Comparison of ENCODE assay signal across 16 cellular contexts in genomic region chr9:114607671-114608524, GRCh38. TPM values are rescaled to one million over a fixed set of nuclear protein-coding genes. Genes with fewer than 3 reads are reported as not detected.
DNase-seq lines count a peak whose midpoint lies in the region; ATAC-seq and TF ChIP-seq lines count a peak whose summit lies in the region.
"Had no signal": no experiment of that assay in that cellular context is flagged by ENCODE, and none has a peak within 500 bp of the region (broad histone marks: within the 10 kb centered on the region; RNA-seq: fewer than 3 reads in every experiment).

No MANE protein-coding gene starts in this region.

- no peak overlapping the region for H3K4me3 ChIP-seq in left lung
- H3K4me3 ChIP-seq: SJSA1, smooth muscle cell had no signal

- H3K27me3 Mint-ChIP-seq in natural killer cell (ENCODE audit: low read depth in 2 of 2) (no peaks in the 10 kb centered on the region), T-cell (no peaks in the 10 kb centered on the region)
- H3K27me3 Mint-ChIP-seq in natural killer cell treated with Interleukin-12 subunit alpha and Interleukin-12 subunit beta and Interleukin-15 and Interleukin-18, amount 100 ng/mL, for 72 hours = no peaks in the 10 kb centered on the region

- no peak overlapping the region for H3K27ac Mint-ChIP-seq in natural killer cell
- H3K27ac Mint-ChIP-seq in natural killer cell treated with Interleukin-12 subunit alpha and Interleukin-12 subunit beta and Interleukin-15 and Interleukin-18, amount 100 ng/mL, for 72 hours = no peak overlapping the region
- peak overlapping the region; percentile 48 for H3K27ac Mint-ChIP-seq in T-cell
- H3K27ac Mint-ChIP-seq: activated CD8-positive, alpha-beta T cell treated with anti-CD3 and anti-CD28 coated beads, Interleukin-2, amount 10 ng/mL, durations not matched to agents 7 days and 5 days had no signal

- peak overlapping the region; percentile 28 for H3K4me3 Mint-ChIP-seq in natural killer cell
- no peak overlapping the region for H3K4me3 Mint-ChIP-seq in natural killer cell treated with Interleukin-12 subunit alpha and Interleukin-12 subunit beta and Interleukin-15 and Interleukin-18, amount 100 ng/mL, for 72 hours
- H3K4me3 Mint-ChIP-seq in T-cell = no peak overlapping the region
- H3K4me3 Mint-ChIP-seq: activated CD8-positive, alpha-beta T cell treated with anti-CD3 and anti-CD28 coated beads, Interleukin-2, amount 10 ng/mL, durations not matched to agents 7 days and 5 days had no signal

- ATAC-seq in natural killer cell = no peak
- ATAC-seq in natural killer cell treated with Interleukin-12 subunit alpha and Interleukin-12 subunit beta and Interleukin-15 and Interleukin-18, amount 100 ng/mL, for 72 hours = no peak
- peak; percentile 49 for ATAC-seq in HG02852 (IDR thresholded peaks at IDR 0.05; ENCODE audit: unreplicated experiment)
- no peak for ATAC-seq in T-cell (replicated peaks in 1 of 4)
- no peak for ATAC-seq in omental fat pad (ENCODE audit: low FRiP score)
- no peak for ATAC-seq in left lung
- no peak for ATAC-seq in stimulated activated naive CD8-positive, alpha-beta T cell treated with anti-CD3 and anti-CD28 coated beads, Interleukin-15, Interleukin-2, amounts not matched to agents 100 U/mL and 50 U/mL, for 24 hours
- ATAC-seq: activated CD8-positive, alpha-beta T cell treated with anti-CD3 and anti-CD28 coated beads, Interleukin-2, amount 10 ng/mL, durations not matched to agents 7 days and 5 days had no signal

- CTCF ChIA-PET in T-cell (lab: Charles Lee) (interaction anchor here (0.6 to 1.9 kb wide), 2 partner anchors 9 to 15 kb away, joined by 3 to 5 read pairs; no protein-coding TSS in a partner anchor), HEK293T (lab: Yijun Ruan, JAX) (no interaction called here)

- no peaks in the 10 kb centered on the region for H3K36me3 Mint-ChIP-seq in natural killer cell
- no peaks in the 10 kb centered on the region for H3K36me3 Mint-ChIP-seq in natural killer cell treated with Interleukin-12 subunit alpha and Interleukin-12 subunit beta and Interleukin-15 and Interleukin-18, amount 100 ng/mL, for 72 hours
- H3K36me3 Mint-ChIP-seq in T-cell = peaks cover 4% of the 10 kb centered on the region

- no peaks in the 10 kb centered on the region for H3K9me3 ChIP-seq in left lung
- H3K9me3 ChIP-seq: SJSA1 had no signal

- POLR2A ChIA-PET in T-cell (lab: Charles Lee) = no interaction called here
- POLR2A ChIA-PET in HEK293T (lab: Yijun Ruan, JAX) = interaction anchor here (1.7 kb wide), 1 partner anchor 20 kb away, joined by 7 read pairs; the partner anchor contains the start of gene ATP6V1G1

- intact Hi-C loops in natural killer cell (cut with micrococcal nuclease) = no loop called here
- intact Hi-C loops in left lung (cut with DNase I) = no loop called here

- H3K9me3 Mint-ChIP-seq in natural killer cell (no peaks in the 10 kb centered on the region), T-cell (no peaks in the 10 kb centered on the region)
- no peaks in the 10 kb centered on the region for H3K9me3 Mint-ChIP-seq in natural killer cell treated with Interleukin-12 subunit alpha and Interleukin-12 subunit beta and Interleukin-15 and Interleukin-18, amount 100 ng/mL, for 72 hours

- no peaks in the 10 kb centered on the region for H3K36me3 ChIP-seq in left lung
- H3K36me3 ChIP-seq: SJSA1 had no signal

- DNase-seq in natural killer cell = no peak
- no peak for DNase-seq in natural killer cell treated with Interleukin-12 subunit alpha and Interleukin-12 subunit beta and Interleukin-15 and Interleukin-18, amount 100 ng/mL, for 72 hours (ENCODE audit: low spot score)
- DNase-seq in T-cell = no peak
- DNase-seq in HEK293T (ENCODE audit: extremely low spot score) = no peak
- DNase-seq in omental fat pad (ENCODE audit: low spot score) = no peak
- DNase-seq in left lung = no peak
- no peak for DNase-seq in stimulated activated naive CD8-positive, alpha-beta T cell treated with anti-CD3 and anti-CD28 coated beads, Interleukin-15, Interleukin-2, amounts not matched to agents 100 U/mL and 50 U/mL, for 24 hours
- DNase-seq: activated CD8-positive, alpha-beta T cell treated with anti-CD3 and anti-CD28 coated beads, Interleukin-2, amount 10 ng/mL, durations not matched to agents 7 days and 5 days; anterior cingulate cortex; hypothalamus; stimulated activated CD8-positive, alpha-beta memory T cell treated with anti-CD3 and anti-CD28 coated beads, Interleukin-4, amount 100 ng/mL, for 48 hours had no signal

- TF ChIP-seq CTCF in natural killer cell (IDR thresholded peaks at IDR 0.05) (no peak), omental fat pad (IDR thresholded peaks at IDR 0.05) (no peak), left lung (IDR thresholded peaks at IDR 0.05) (no peak)

- no peak overlapping the region for H3K27ac ChIP-seq in left lung
- H3K27ac ChIP-seq: SJSA1 had no signal

- peaks cover 0 to 6% of the 10 kb centered on the region in 2 donors for H3K27me3 ChIP-seq in left lung
- H3K27me3 ChIP-seq: SJSA1 had no signal

- H3K4me1 Mint-ChIP-seq in natural killer cell = peaks cover 18% of the 10 kb centered on the region in 2 donors
- peaks cover 17 to 22% of the 10 kb centered on the region in 2 donors for H3K4me1 Mint-ChIP-seq in natural killer cell treated with Interleukin-12 subunit alpha and Interleukin-12 subunit beta and Interleukin-15 and Interleukin-18, amount 100 ng/mL, for 72 hours (ENCODE audit: low read depth in 2 of 2)
- H3K4me1 Mint-ChIP-seq in T-cell = peaks cover 22 to 37% (median 25%) of the 10 kb centered on the region in 3 donors

- peaks cover 3 to 34% of the 10 kb centered on the region in 2 donors for H3K4me1 ChIP-seq in left lung

TF ChIP-seq in HEK293T, 16 proteins besides CTCF, POLR2A, EP300 and RAD21:
- TF ChIP-seq TARDBP (IDR thresholded peaks at IDR 0.05) = no peak
- no peak for TF ChIP-seq FOXA1 (IDR thresholded peaks at IDR 0.05)
- TF ChIP-seq FOXM1 (IDR thresholded peaks at IDR 0.05; ENCODE audit: borderline replicate concordance) = no peak
- no peak for TF ChIP-seq ELF4 (IDR thresholded peaks at IDR 0.05)
- no peak for TF ChIP-seq NFRKB (IDR thresholded peaks at IDR 0.05)
- TF ChIP-seq SUZ12 (IDR thresholded peaks at IDR 0.05) = no peak
- no peak for TF ChIP-seq BHLHE40 (IDR thresholded peaks at IDR 0.05; ENCODE audit: borderline replicate concordance)
- no peak for TF ChIP-seq L3MBTL2 (conservative IDR thresholded peaks at IDR 0.05)
- TF ChIP-seq PKNOX1 (IDR thresholded peaks at IDR 0.05) = no peak
- no peak for TF ChIP-seq SP1 (IDR thresholded peaks at IDR 0.05)
- TF ChIP-seq LEF1 (IDR thresholded peaks at IDR 0.05; ENCODE audit: borderline replicate concordance) = no peak

RNA-seq across cellular contexts. Expression of gene TMEM268, which starts 3.2 kb away (rescaled TPM):
- total RNA-seq in natural killer cell (10 to 100 TPM; 10.4 to 14.9 (median 11.5) TPM), T-cell (10 to 100 TPM; 12.2 to 20.0 (median 18.3) TPM), omental fat pad (10 to 100 TPM; 11.2 to 26.1 (median 14.6) TPM), left lung (10 to 100 TPM; 12.9 to 17.4 TPM)
- 10 to 100 TPM; 14.6 to 24.2 TPM for total RNA-seq in natural killer cell treated with Interleukin-12 subunit alpha and Interleukin-12 subunit beta and Interleukin-15 and Interleukin-18, amount 100 ng/mL, for 72 hours

RNA-seq across cellular contexts. Expression of gene ATP6V1G1, which starts 20.3 kb away (rescaled TPM):
- total RNA-seq in natural killer cell (100 to 1,000 TPM in 1 of 3 donors, 10 to 100 TPM in 2; 83.8 to 101 (median 93.5) TPM), T-cell (100 to 1,000 TPM in 4 of 5 donors, 10 to 100 TPM in 1; 99.2 to 109 (median 103) TPM), omental fat pad (100 to 1,000 TPM; 101 to 152 (median 139) TPM), left lung (10 to 100 TPM; 96.6 to 99.9 TPM)
- total RNA-seq in natural killer cell treated with Interleukin-12 subunit alpha and Interleukin-12 subunit beta and Interleukin-15 and Interleukin-18, amount 100 ng/mL, for 72 hours = 10 to 100 TPM; 21.2 to 33.4 TPM

RNA-seq across cellular contexts. Expression of gene TEX53, which starts 49.7 kb away (rescaled TPM):
- total RNA-seq in natural killer cell = not detected
- not detected for total RNA-seq in natural killer cell treated with Interleukin-12 subunit alpha and Interleukin-12 subunit beta and Interleukin-15 and Interleukin-18, amount 100 ng/mL, for 72 hours
- not detected for total RNA-seq in T-cell
- not detected for total RNA-seq in omental fat pad
- total RNA-seq in left lung = not detected
- total RNA-seq: activated CD8-positive, alpha-beta T cell treated with anti-CD3 and anti-CD28 coated beads, Interleukin-2, amount 10 ng/mL, durations not matched to agents 7 days and 5 days; G401; H4; SJSA1; smooth muscle cell had no signal

Comparison
In these comparisons a context has a peak if more than half of its experiments do, and no peak if none do; other contexts are left out.
1. H3K27ac Mint-ChIP-seq: peak in T-cell (2 of 2); none in natural killer cell (0 of 2) and natural killer cell treated with Interleukin-12 subunit alpha and Interleukin-12 subunit beta and Interleukin-15 and Interleukin-18, amount 100 ng/mL, for 72 hours (0 of 2).